17 cellular contexts compared by ENCODE assay signal in genomic region chr16:50295541-50296132, GRCh38. TPM values are rescaled to one million over a fixed set of nuclear protein-coding genes. Genes with fewer than 3 reads are reported as not detected.
DNase-seq lines count a peak whose midpoint lies in the region; ATAC-seq, FAIRE-seq and TF ChIP-seq lines count a peak whose summit lies in the region.
"Had no signal": no experiment of that assay in that cellular context is flagged by ENCODE, and none has a peak within 500 bp of the region (broad histone marks: within the 10 kb centered on the region; RNA-seq: fewer than 3 reads in every experiment).

No MANE protein-coding gene starts in this region.

- intact Hi-C loops in Right ventricle myocardium inferior (cut with DNase I) (no loop called here), left cardiac atrium (cut with DNase I) (no loop called here), kidney (cut with DNase I) (no loop called here), upper lobe of right lung (cut with DNase I) (no loop called here), ascending aorta (cut with DNase I) (no loop called here)
- intact Hi-C loops in activated CD4-positive, alpha-beta memory T cell treated with anti-CD3 and anti-CD28 coated beads for 36 hours (cut with micrococcal nuclease), result no loop called here

- CTCF ChIA-PET in activated CD4-positive, alpha-beta memory T cell treated with anti-CD3 and anti-CD28 coated beads for 36 hours (lab: Charles Lee), result no interaction called here

- H3K4me3 ChIP-seq in kidney (ENCODE audit: low read length in 2 of 2), result no peak overlapping the region
- no peak overlapping the region for H3K4me3 ChIP-seq in upper lobe of right lung
- no peak overlapping the region for H3K4me3 ChIP-seq in ascending aorta
- H3K4me3 ChIP-seq: cardiac muscle cell, gastrocnemius medialis, PC-9, thoracic aorta had no signal

- H3K4me1 ChIP-seq in kidney (ENCODE audit: control insufficient read depth in 1 of 2, insufficient read depth in 1 of 2, low read depth in 1 of 2, low read length in 2 of 2) (no peaks in the 10 kb centered on the region), upper lobe of right lung (no peaks in the 10 kb centered on the region), ascending aorta (no peaks in the 10 kb centered on the region)
- H3K4me1 ChIP-seq: gastrocnemius medialis had no signal

- H3K9me3 Mint-ChIP-seq in activated CD4-positive, alpha-beta memory T cell treated with anti-CD3 and anti-CD28 coated beads for 36 hours, result no peaks in the 10 kb centered on the region

- POLR2A ChIA-PET in activated CD4-positive, alpha-beta memory T cell treated with anti-CD3 and anti-CD28 coated beads for 36 hours (lab: Charles Lee), result no interaction called here

- H3K4me3 Mint-ChIP-seq in activated CD4-positive, alpha-beta memory T cell treated with anti-CD3 and anti-CD28 coated beads for 36 hours, result no peak overlapping the region

- no peak overlapping the region for H3K9ac ChIP-seq in kidney (ENCODE audit: low read length in 2 of 2)

- no peaks in the 10 kb centered on the region for H3K9me3 ChIP-seq in kidney (ENCODE audit: control insufficient read depth in 1 of 2, low read length in 2 of 2)
- no peaks in the 10 kb centered on the region for H3K9me3 ChIP-seq in upper lobe of right lung
- H3K9me3 ChIP-seq in ascending aorta, result no peaks in the 10 kb centered on the region
- H3K9me3 ChIP-seq: gastrocnemius medialis, thoracic aorta had no signal

- H3K27me3 Mint-ChIP-seq in activated CD4-positive, alpha-beta memory T cell treated with anti-CD3 and anti-CD28 coated beads for 36 hours, result no peaks in the 10 kb centered on the region

- no peak for FAIRE-seq in kidney (lab: Jason Lieb, UNC)

- H3K36me3 Mint-ChIP-seq in activated CD4-positive, alpha-beta memory T cell treated with anti-CD3 and anti-CD28 coated beads for 36 hours, result peaks cover 26% of the 10 kb centered on the region

- H3K27ac ChIP-seq in kidney (ENCODE audit: low read depth in 2 of 2, low read length in 2 of 2) (no peak overlapping the region), upper lobe of right lung (no peak overlapping the region), ascending aorta (no peak overlapping the region)
- H3K27ac ChIP-seq: cardiac muscle cell, gastrocnemius medialis, PC-9, thoracic aorta had no signal

- no peaks in the 10 kb centered on the region for H3K4me1 Mint-ChIP-seq in activated CD4-positive, alpha-beta memory T cell treated with anti-CD3 and anti-CD28 coated beads for 36 hours (ENCODE audit: low read depth)

- peak; percentile 43 for DNase-seq in Right ventricle myocardium inferior (ENCODE audit: missing footprints)
- no peak for DNase-seq in left cardiac atrium
- DNase-seq in activated CD4-positive, alpha-beta memory T cell treated with anti-CD3 and anti-CD28 coated beads for 36 hours, result no peak
- DNase-seq in kidney, result peak; percentile 45
- DNase-seq in upper lobe of right lung, result peak; percentile 29
- DNase-seq in NCI-H1436 (lab: John Stamatoyannopoulos, UW), result no peak
- no peak for DNase-seq in SK-N-DZ (ENCODE audit: low spot score)
- no peak for DNase-seq in ascending aorta (ENCODE audit: low spot score in 2 of 2)
- DNase-seq: activated T-cell treated with anti-CD3 and anti-CD28 coated beads for 4 hours, KBM-7, NCI-H187 treated with DMSO at 0.1 percent for 48 hours, NCI-H345, PC-9 had no signal

- H3K27ac Mint-ChIP-seq in activated CD4-positive, alpha-beta memory T cell treated with anti-CD3 and anti-CD28 coated beads for 36 hours, result peak overlapping the region; percentile 6

- H3K36me3 ChIP-seq in kidney (ENCODE audit: control insufficient read depth in 1 of 2, insufficient read depth in 2 of 2, low read length in 2 of 2) (no peaks in the 10 kb centered on the region), upper lobe of right lung (peaks cover 55% of the 10 kb centered on the region), ascending aorta (peaks cover 3 to 7% of the 10 kb centered on the region in 2 donors)
- H3K36me3 ChIP-seq: cardiac muscle cell, gastrocnemius medialis, thoracic aorta had no signal

- no peaks in the 10 kb centered on the region for H3K27me3 ChIP-seq in upper lobe of right lung
- no peaks in the 10 kb centered on the region for H3K27me3 ChIP-seq in ascending aorta
- H3K27me3 ChIP-seq: cardiac muscle cell, gastrocnemius medialis had no signal

- ATAC-seq in Right ventricle myocardium inferior, result no peak
- no peak for ATAC-seq in left cardiac atrium
- ATAC-seq in upper lobe of right lung, result no peak
- ATAC-seq: esophagus mucosa, gastrocnemius medialis had no signal

- TF ChIP-seq CTCF in kidney (IDR thresholded peaks at IDR 0.05; ENCODE audit: borderline replicate concordance, extremely low read depth, insufficient read depth), result no peak
- no peak for TF ChIP-seq CTCF in upper lobe of right lung (IDR thresholded peaks at IDR 0.05)
- no peak for TF ChIP-seq CTCF in ascending aorta (IDR thresholded peaks at IDR 0.05)

RNA-seq across cellular contexts. Expression of gene ADCY7, which starts 29.3 kb away (rescaled TPM):
- total RNA-seq in Right ventricle myocardium inferior, result 11.7 TPM
- 10 to 100 TPM; 14.3 to 23.7 TPM for total RNA-seq in left cardiac atrium
- total RNA-seq in activated CD4-positive, alpha-beta memory T cell treated with anti-CD3 and anti-CD28 coated beads for 36 hours, result 100 to 1,000 TPM in 1 of 2 experiments, 10 to 100 TPM in 1; 100.0 to 107 TPM
- total RNA-seq in kidney, result 40.5 TPM
- polyA plus RNA-seq in kidney (ENCODE audit: insufficient read depth, low read depth, low replicate concordance), result 0.86 TPM
- 88.1 TPM for total RNA-seq in upper lobe of right lung
- 17.1 and 38.6 TPM in 2 replicates for polyA plus RNA-seq in SK-N-DZ (2014; cell fraction: cytosol; rRNA removed)
- polyA plus RNA-seq in SK-N-DZ (2014; cell fraction: nucleus; rRNA removed), result 68.1 and 81.4 TPM in 2 replicates
- 8.2 TPM for total RNA-seq in ascending aorta

Comparison
In these comparisons a context has a peak if more than half of its experiments do, and no peak if none do; other contexts are left out.
1. DNase-seq: peak in Right ventricle myocardium inferior (single experiment), kidney (single experiment) and upper lobe of right lung (single experiment); none in left cardiac atrium (single experiment), activated CD4-positive, alpha-beta memory T cell treated with anti-CD3 and anti-CD28 coated beads for 36 hours (single experiment), NCI-H1436 (single experiment), SK-N-DZ (single experiment) and ascending aorta (0 of 2).